1 cellular context compared by ENCODE assay signal in genomic region chr17:67637901-67638641, GRCh38.
TF ChIP-seq lines count a peak whose summit lies in the region.

No MANE protein-coding gene starts in this region.

TF ChIP-seq in WTC11, 78 proteins besides CTCF, POLR2A, EP300 and RAD21 (continued from another document):
- no peak for TF ChIP-seq AFF4 (CRISPR knock-in tag; IDR thresholded peaks at IDR 0.05; ENCODE audit: borderline replicate concordance)
- no peak for TF ChIP-seq ZNF423 (CRISPR knock-in tag; IDR thresholded peaks at IDR 0.05)
- no peak for TF ChIP-seq JUN (CRISPR knock-in tag; IDR thresholded peaks at IDR 0.05)
- TF ChIP-seq ZNF232 (CRISPR knock-in tag; IDR thresholded peaks at IDR 0.05), result no peak
- TF ChIP-seq ZNF281 (CRISPR knock-in tag; IDR thresholded peaks at IDR 0.05), result no peak
